8 cellular contexts compared by ENCODE assay signal in the genomic region with DNA sequence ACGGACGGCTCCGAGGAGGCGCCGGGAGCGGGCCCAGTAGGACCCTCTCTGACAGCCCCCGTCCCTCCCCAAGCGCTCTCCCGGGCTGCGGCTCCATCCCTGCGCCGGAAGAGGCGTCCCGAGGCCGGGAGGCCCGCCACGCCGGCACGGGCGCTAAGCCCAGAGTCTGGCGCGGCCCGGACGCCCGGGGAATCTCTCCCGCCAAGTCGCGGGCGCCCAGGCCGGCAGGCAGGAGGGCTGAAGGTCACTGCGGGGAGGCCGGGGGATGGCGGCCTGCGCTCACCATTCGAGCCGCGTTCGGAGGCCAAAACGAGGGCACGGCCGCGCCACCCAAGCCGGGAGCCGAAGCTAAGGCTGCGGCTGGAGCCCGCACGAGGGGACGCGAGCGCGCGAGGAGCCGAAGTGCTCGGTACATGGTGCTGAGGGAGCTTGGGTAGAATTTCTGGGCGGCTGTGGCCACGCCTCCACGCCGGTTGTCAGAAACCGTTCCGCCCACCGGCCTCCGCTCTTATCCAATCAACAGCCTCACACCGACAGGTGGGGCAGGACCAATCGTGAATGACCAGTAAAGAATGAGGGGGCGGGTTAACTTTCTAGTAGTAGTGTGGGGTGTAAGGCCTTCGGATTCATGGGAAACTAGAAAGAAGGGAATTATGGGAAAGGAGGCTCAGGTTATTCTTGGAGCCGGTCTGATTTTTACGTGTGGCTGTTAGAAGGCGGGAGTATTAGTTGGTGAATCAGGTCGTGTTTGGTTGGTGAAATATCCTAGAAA. TPM values are rescaled to one million over a fixed set of nuclear protein-coding genes. Genes with fewer than 3 reads are reported as not detected.
DNase-seq lines count a peak whose midpoint lies in the region; ATAC-seq and TF ChIP-seq lines count a peak whose summit lies in the region.

A gene (minus strand): TSS at position 448 of the 772 bp plus-strand sequence. CDS start 33 bp downstream, at position 415.

- peak; percentile 99 for ATAC-seq in GM19324 (IDR thresholded peaks at IDR 0.05; ENCODE audit: low FRiP score, unreplicated experiment)
- ATAC-seq in HG03469 (IDR thresholded peaks at IDR 0.05; ENCODE audit: unreplicated experiment), result peak; percentile 97
- ATAC-seq in left colon, result peak; percentile 98

- peak within 1 kb of the TSS; percentile 92 for H3K4me3 ChIP-seq in BJ (ENCODE audit: low read depth, low read length)
- peak within 1 kb of the TSS; percentile 94 for H3K4me3 ChIP-seq in coronary artery

- H3K27me3 ChIP-seq in BJ (ENCODE audit: control insufficient read depth, insufficient read depth, low read length), result peaks cover 6% of the 10 kb centered on the region

- H3K4me1 Mint-ChIP-seq in activated CD4-positive, alpha-beta T cell treated with anti-CD3 and anti-CD28 coated beads, Interleukin-2, amount 10 ng/mL, durations not matched to agents 24 days and 14 days, result peaks cover 23% of the 10 kb centered on the region

- CTCF ChIA-PET in BJ (lab: Yijun Ruan, JAX), result no interaction called here

- intact Hi-C loops in activated CD4-positive, alpha-beta T cell treated with anti-CD3 and anti-CD28 coated beads, Interleukin-2, amount 10 ng/mL, durations not matched to agents 24 days and 14 days (cut with micrococcal nuclease), result loop anchor here (1.0 to 10.0 kb wide), 3 partner anchors 12 to 1735 kb away; a partner anchor contains a TSS
- intact Hi-C loops in left colon (cut with DNase I, micrococcal nuclease), result loop anchor here in 1 of 2 donors (10.0 kb wide), 1 partner anchor 325 kb away; a partner anchor contains a TSS

- TF ChIP-seq CTCF in BJ (IDR thresholded peaks at IDR 0.05; ENCODE audit: insufficient read depth, low read depth, low read length) (no peak), coronary artery (IDR thresholded peaks at IDR 0.05) (no peak)

- POLR2A ChIA-PET in BJ (lab: Charles Lee), result no interaction called here

- peak within 1 kb of the TSS; percentile 87 for H3K27ac Mint-ChIP-seq in activated CD4-positive, alpha-beta T cell treated with anti-CD3 and anti-CD28 coated beads, Interleukin-2, amount 10 ng/mL, durations not matched to agents 24 days and 14 days

- no peaks in the 10 kb centered on the region for H3K36me3 ChIP-seq in BJ (ENCODE audit: control insufficient read depth, insufficient read depth, low read length)

- peaks cover 27% of the 10 kb centered on the region for H3K27me3 Mint-ChIP-seq in activated CD4-positive, alpha-beta T cell treated with anti-CD3 and anti-CD28 coated beads, Interleukin-2, amount 10 ng/mL, durations not matched to agents 24 days and 14 days

- DNase-seq in BJ (ENCODE audit: low read depth) (peak; percentile 94), NCI-H526 treated with DMSO at 0.1 percent for 48 hours (lab: John Stamatoyannopoulos, UW) (peak; percentile 92), coronary artery (ENCODE audit: low spot score) (peak; percentile 98), left colon (peak; percentile 97)
- peak; percentile 98 for DNase-seq in activated CD4-positive, alpha-beta T cell treated with anti-CD3 and anti-CD28 coated beads, Interleukin-2, amount 10 ng/mL, durations not matched to agents 24 days and 14 days
- DNase-seq in stimulated activated CD4-positive, alpha-beta T cell treated with anti-CD3 and anti-CD28 coated beads, Interleukin-1b, Interleukin-23, amount 100 ng/mL, for 48 hours, result peak; percentile 94

- H3K9me3 Mint-ChIP-seq in activated CD4-positive, alpha-beta T cell treated with anti-CD3 and anti-CD28 coated beads, Interleukin-2, amount 10 ng/mL, durations not matched to agents 24 days and 14 days, result no peaks in the 10 kb centered on the region

- no peak within 1 kb of the TSS for H3K4me3 Mint-ChIP-seq in activated CD4-positive, alpha-beta T cell treated with anti-CD3 and anti-CD28 coated beads, Interleukin-2, amount 10 ng/mL, durations not matched to agents 24 days and 14 days

- H3K36me3 Mint-ChIP-seq in activated CD4-positive, alpha-beta T cell treated with anti-CD3 and anti-CD28 coated beads, Interleukin-2, amount 10 ng/mL, durations not matched to agents 24 days and 14 days (ENCODE audit: low read depth), result peaks cover 15% of the 10 kb centered on the region

- H3K27ac ChIP-seq in coronary artery, result peak within 1 kb of the TSS; percentile 75 to 95

RNA-seq across cellular contexts. Expression of the gene that starts here (rescaled TPM):
- 57.0 and 77.5 TPM in 2 replicates for polyA plus RNA-seq in BJ (2011; rRNA removed)
- polyA minus RNA-seq in BJ (2011; rRNA and poly(A)+ RNA removed), result 28.1 and 30.6 TPM in 2 replicates
- 98.6 and 103 TPM in 2 replicates for total RNA-seq in activated CD4-positive, alpha-beta T cell treated with anti-CD3 and anti-CD28 coated beads, Interleukin-2, amount 10 ng/mL, durations not matched to agents 24 days and 14 days
- total RNA-seq in left colon, result 100 to 1,000 TPM; 103 to 119 TPM

Comparison
In these comparisons a context has a peak if more than half of its experiments do, and no peak if none do; other contexts are left out.
1. Peak in every context shown above with its lines: DNase-seq, ATAC-seq, H3K4me3 ChIP-seq and H3K27ac ChIP-seq.